1 cellular context compared by ENCODE assay signal in genomic region chr5:140595538-140595937, GRCh38.
TF ChIP-seq lines count a peak whose summit lies in the region.

No MANE protein-coding gene starts in this region.

TF ChIP-seq in WTC11, 78 proteins besides CTCF, POLR2A, EP300 and RAD21 (continued from another document):
- TF ChIP-seq ZNF512 (CRISPR knock-in tag; IDR thresholded peaks at IDR 0.05; ENCODE audit: borderline replicate concordance) = no peak
- TF ChIP-seq ZNF396 (CRISPR knock-in tag; IDR thresholded peaks at IDR 0.05; ENCODE audit: borderline replicate concordance) = no peak
- TF ChIP-seq PRRX2 (CRISPR knock-in tag; IDR thresholded peaks at IDR 0.05) = no peak
- no peak for TF ChIP-seq TEAD1 (CRISPR knock-in tag; IDR thresholded peaks at IDR 0.05)
- TF ChIP-seq CBFB (CRISPR knock-in tag; IDR thresholded peaks at IDR 0.05; ENCODE audit: low read depth) = no peak
